Comparison of ENCODE assay signal across 1 cellular context in the genomic region with DNA sequence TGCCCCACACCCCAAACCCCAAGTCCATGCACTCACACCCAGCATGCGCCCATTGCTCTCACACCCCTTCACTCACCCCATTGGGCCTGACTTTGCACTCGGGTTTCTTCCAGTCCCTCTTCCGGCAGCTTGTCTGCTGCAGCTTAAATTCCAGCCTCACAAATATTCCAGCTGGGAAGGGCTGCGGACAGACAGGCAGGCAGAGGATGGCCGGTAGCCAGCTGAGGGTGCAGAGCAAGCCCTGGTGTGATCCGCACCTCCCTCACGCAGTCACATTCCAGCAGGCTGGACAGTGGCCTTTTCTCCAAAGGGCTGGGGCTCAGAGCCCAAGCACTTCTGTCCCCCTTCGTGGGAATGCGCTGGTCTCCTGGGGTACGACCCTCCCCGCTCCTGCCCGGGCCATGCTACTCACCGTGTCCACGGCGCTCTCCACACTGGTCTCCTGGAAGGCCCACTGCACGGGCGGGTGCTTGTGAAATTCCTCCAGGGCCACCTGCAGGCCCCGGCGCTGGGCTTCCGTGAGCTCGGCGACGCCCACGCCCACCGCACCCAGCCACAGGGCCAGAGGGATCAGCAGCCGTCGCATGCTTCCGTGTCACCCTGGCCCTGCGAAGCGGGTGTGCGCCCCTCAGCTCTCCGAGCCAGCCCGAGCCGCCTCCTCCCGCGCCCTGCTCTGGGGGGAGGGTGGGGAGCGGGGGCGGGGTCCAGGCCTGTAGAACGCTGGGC.
TF ChIP-seq lines count a peak whose summit lies in the region.

No MANE protein-coding gene starts in this region.

TF ChIP-seq in HepG2, 621 proteins besides CTCF, POLR2A, EP300 and RAD21 (continued from another document):
- TF ChIP-seq ZNF609 (CRISPR knock-in tag; IDR thresholded peaks at IDR 0.05; ENCODE audit: borderline replicate concordance), result no peak
- 0 out of 2 replicates have a peak, but pooled peaks have one; percentile 30 for TF ChIP-seq ZNF746 (CRISPR knock-in tag; IDR thresholded peaks at IDR 0.05)
- 0 out of 2 replicates have a peak, but pooled peaks have one; percentile 11 for TF ChIP-seq ATF7-NPFF (CRISPR knock-in tag; IDR thresholded peaks at IDR 0.05; ENCODE audit: low read depth)
- TF ChIP-seq ZNF530 (CRISPR knock-in tag; IDR thresholded peaks at IDR 0.05; ENCODE audit: low read depth), result 0 out of 2 replicates have a peak, but pooled peaks have one; percentile 5
- peak; percentile 60; the same call in 1 of the 2 replicates for TF ChIP-seq KMT2A (CRISPR knock-in tag; IDR thresholded peaks at IDR 0.05)
- no peak for TF ChIP-seq ZBTB20 (CRISPR knock-in tag; IDR thresholded peaks at IDR 0.05; ENCODE audit: borderline replicate concordance, low read depth)
- peak; percentile 33; the same call in 1 of the 2 replicates for TF ChIP-seq ZNF788 (CRISPR knock-in tag; IDR thresholded peaks at IDR 0.05; ENCODE audit: borderline replicate concordance)
- peak; percentile 63 for TF ChIP-seq MAX (IDR thresholded peaks at IDR 0.05)
- TF ChIP-seq ZNF776 (CRISPR knock-in tag; IDR thresholded peaks at IDR 0.05), result peak; percentile 51; the same call in 1 of the 2 replicates
- no peak for TF ChIP-seq ZNF562 (CRISPR knock-in tag; IDR thresholded peaks at IDR 0.05; ENCODE audit: borderline replicate concordance)
- no peak for TF ChIP-seq NFIB (CRISPR knock-in tag; IDR thresholded peaks at IDR 0.05; ENCODE audit: borderline replicate concordance)
- no peak for TF ChIP-seq CSRNP2 (CRISPR knock-in tag; conservative IDR thresholded peaks at IDR 0.05; ENCODE audit: low read depth)
- TF ChIP-seq, protein P1, sequence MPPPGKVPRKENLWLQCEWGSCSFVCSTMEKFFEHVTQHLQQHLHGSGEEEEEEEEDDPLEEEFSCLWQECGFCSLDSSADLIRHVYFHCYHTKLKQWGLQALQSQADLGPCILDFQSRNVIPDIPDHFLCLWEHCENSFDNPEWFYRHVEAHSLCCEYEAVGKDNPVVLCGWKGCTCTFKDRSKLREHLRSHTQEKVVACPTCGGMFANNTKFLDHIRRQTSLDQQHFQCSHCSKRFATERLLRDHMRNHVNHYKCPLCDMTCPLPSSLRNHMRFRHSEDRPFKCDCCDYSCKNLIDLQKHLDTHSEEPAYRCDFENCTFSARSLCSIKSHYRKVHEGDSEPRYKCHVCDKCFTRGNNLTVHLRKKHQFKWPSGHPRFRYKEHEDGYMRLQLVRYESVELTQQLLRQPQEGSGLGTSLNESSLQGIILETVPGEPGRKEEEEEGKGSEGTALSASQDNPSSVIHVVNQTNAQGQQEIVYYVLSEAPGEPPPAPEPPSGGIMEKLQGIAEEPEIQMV (CRISPR knock-in tag; IDR thresholded peaks at IDR 0.05; ENCODE audit: low read depth), result peak; percentile 46; the same call in 1 of the 2 replicates
- no peak for TF ChIP-seq GABPA (IDR thresholded peaks at IDR 0.05; ENCODE audit: low read depth, low read length)
- no peak for TF ChIP-seq GABPA (CRISPR knock-in tag; IDR thresholded peaks at IDR 0.05; ENCODE audit: low read depth)
- TF ChIP-seq EEA1 (CRISPR knock-in tag; IDR thresholded peaks at IDR 0.05; ENCODE audit: borderline replicate concordance), result 0 out of 2 replicates have a peak, but pooled peaks have one; percentile 76
- TF ChIP-seq ZNF510 (CRISPR knock-in tag; IDR thresholded peaks at IDR 0.05; ENCODE audit: low read depth), result no peak
- TF ChIP-seq ZNF124 (CRISPR knock-in tag; IDR thresholded peaks at IDR 0.05), result peak; percentile 62; the same call in 1 of the 2 replicates
- TF ChIP-seq KAT8 (CRISPR knock-in tag; IDR thresholded peaks at IDR 0.05), result 0 out of 2 replicates have a peak, but pooled peaks have one; percentile 14
- TF ChIP-seq ZSCAN20 (CRISPR knock-in tag; IDR thresholded peaks at IDR 0.05; ENCODE audit: borderline replicate concordance), result peak; percentile 56; the same call in 1 of the 2 replicates
- TF ChIP-seq ZNF572 (CRISPR knock-in tag; IDR thresholded peaks at IDR 0.05), result no peak
- no peak for TF ChIP-seq THYN1 (CRISPR knock-in tag; IDR thresholded peaks at IDR 0.05; ENCODE audit: borderline replicate concordance, low read depth)
- TF ChIP-seq ZNF816 (CRISPR knock-in tag; IDR thresholded peaks at IDR 0.05; ENCODE audit: borderline replicate concordance), result no peak
- peak; percentile 43; the same call in 1 of the 2 replicates for TF ChIP-seq GATAD2A (CRISPR knock-in tag; IDR thresholded peaks at IDR 0.05)
- TF ChIP-seq BCL6 (CRISPR knock-in tag; IDR thresholded peaks at IDR 0.05), result peak; percentile 23; the same call in 1 of the 2 replicates
- no peak for TF ChIP-seq FIP1L1 (IDR thresholded peaks at IDR 0.05; ENCODE audit: borderline replicate concordance, insufficient read depth, low read depth, low read length)
- peak; percentile 30 for TF ChIP-seq XRCC5 (optimal IDR thresholded peaks at IDR 0.05; ENCODE audit: low read length)
- TF ChIP-seq, protein P2, sequence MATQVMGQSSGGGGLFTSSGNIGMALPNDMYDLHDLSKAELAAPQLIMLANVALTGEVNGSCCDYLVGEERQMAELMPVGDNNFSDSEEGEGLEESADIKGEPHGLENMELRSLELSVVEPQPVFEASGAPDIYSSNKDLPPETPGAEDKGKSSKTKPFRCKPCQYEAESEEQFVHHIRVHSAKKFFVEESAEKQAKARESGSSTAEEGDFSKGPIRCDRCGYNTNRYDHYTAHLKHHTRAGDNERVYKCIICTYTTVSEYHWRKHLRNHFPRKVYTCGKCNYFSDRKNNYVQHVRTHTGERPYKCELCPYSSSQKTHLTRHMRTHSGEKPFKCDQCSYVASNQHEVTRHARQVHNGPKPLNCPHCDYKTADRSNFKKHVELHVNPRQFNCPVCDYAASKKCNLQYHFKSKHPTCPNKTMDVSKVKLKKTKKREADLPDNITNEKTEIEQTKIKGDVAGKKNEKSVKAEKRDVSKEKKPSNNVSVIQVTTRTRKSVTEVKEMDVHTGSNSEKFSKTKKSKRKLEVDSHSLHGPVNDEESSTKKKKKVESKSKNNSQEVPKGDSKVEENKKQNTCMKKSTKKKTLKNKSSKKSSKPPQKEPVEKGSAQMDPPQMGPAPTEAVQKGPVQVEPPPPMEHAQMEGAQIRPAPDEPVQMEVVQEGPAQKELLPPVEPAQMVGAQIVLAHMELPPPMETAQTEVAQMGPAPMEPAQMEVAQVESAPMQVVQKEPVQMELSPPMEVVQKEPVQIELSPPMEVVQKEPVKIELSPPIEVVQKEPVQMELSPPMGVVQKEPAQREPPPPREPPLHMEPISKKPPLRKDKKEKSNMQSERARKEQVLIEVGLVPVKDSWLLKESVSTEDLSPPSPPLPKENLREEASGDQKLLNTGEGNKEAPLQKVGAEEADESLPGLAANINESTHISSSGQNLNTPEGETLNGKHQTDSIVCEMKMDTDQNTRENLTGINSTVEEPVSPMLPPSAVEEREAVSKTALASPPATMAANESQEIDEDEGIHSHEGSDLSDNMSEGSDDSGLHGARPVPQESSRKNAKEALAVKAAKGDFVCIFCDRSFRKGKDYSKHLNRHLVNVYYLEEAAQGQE (IDR thresholded peaks at IDR 0.05; ENCODE audit: borderline replicate concordance in 1 of 2, low read depth in 1 of 2, low read length in 2 of 2), result peak; percentile 15 to 71
- TF ChIP-seq ZBTB43 (CRISPR knock-in tag; conservative IDR thresholded peaks at IDR 0.05), result no peak
- peak; percentile 55; the same call in 1 of the 2 replicates for TF ChIP-seq NRL (CRISPR knock-in tag; IDR thresholded peaks at IDR 0.05; ENCODE audit: borderline replicate concordance)
